ENCODE assay signal across 1 cellular context in the genomic region with DNA sequence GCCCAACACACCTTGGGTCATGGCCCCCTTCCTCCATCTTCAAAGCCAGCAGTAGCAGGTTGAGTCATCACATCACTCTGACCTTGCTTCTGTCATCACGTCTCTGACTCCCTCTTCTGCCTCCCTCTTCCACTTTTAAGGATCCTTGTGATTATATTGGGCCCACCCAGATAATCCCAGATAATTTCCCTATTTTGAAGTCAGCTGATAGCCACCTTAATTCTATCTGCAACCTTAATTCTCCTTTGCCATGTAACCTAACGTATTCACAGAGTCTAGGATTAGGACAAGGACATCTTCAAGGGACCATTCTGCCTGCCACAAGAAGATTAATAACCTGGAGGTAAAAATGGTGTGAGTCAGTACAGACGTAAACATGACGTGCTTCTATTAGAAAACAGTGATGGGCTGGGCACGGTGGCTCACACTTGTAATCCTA.
TF ChIP-seq lines count a peak whose summit lies in the region.

No MANE protein-coding gene starts in this region.

TF ChIP-seq in HEK293, 187 proteins besides CTCF, POLR2A, EP300 and RAD21 (continued from another document and continues in another):
- TF ChIP-seq, protein P1, sequence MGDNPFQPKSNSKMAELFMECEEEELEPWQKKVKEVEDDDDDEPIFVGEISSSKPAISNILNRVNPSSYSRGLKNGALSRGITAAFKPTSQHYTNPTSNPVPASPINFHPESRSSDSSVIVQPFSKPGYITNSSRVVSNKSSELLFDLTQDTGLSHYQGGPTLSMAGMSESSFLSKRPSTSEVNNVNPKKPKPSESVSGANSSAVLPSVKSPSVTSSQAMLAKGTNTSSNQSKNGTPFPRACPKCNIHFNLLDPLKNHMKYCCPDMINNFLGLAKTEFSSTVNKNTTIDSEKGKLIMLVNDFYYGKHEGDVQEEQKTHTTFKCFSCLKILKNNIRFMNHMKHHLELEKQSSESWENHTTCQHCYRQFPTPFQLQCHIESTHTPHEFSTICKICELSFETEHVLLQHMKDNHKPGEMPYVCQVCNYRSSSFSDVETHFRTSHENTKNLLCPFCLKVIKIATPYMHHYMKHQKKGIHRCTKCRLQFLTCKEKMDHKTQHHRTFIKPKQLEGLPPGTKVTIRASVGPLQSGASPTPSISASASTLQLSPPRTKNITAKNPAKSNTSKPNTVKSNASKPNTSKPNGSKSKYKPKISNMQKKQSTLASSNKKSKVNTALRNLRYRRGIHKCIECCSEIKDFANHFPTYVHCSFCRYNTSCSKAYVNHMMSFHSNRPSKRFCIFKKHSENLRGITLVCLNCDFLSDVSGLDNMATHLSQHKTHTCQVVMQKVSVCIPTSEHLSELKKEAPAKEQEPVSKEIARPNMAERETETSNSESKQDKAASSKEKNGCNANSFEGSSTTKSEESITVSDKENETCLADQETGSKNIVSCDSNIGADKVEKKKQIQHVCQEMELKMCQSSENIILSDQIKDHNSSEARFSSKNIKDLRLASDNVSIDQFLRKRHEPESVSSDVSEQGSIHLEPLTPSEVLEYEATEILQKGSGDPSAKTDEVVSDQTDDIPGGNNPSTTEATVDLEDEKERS (tag by site-specific recombination; IDR thresholded peaks at IDR 0.05) = no peak
- TF ChIP-seq ZNF561 (tag by site-specific recombination; IDR thresholded peaks at IDR 0.05; ENCODE audit: borderline replicate concordance) (no peak), HOXC10 (CRISPR knock-in tag; IDR thresholded peaks at IDR 0.05) (no peak), ZNF133 (tag by site-specific recombination; IDR thresholded peaks at IDR 0.05) (no peak), ZIC2 (tag by site-specific recombination; IDR thresholded peaks at IDR 0.05) (no peak), ZNF501 (tag by site-specific recombination; IDR thresholded peaks at IDR 0.05) (no peak), ZFHX2 (tag by site-specific recombination; conservative IDR thresholded peaks at IDR 0.05) (no peak), SCRT1 (tag by site-specific recombination; IDR thresholded peaks at IDR 0.05; ENCODE audit: borderline replicate concordance) (no peak), ZNF596 (tag by site-specific recombination; IDR thresholded peaks at IDR 0.05) (no peak), GLI2 (tag by site-specific recombination; IDR thresholded peaks at IDR 0.05; ENCODE audit: borderline replicate concordance, low read depth) (no peak), ZNF560 (tag by site-specific recombination; IDR thresholded peaks at IDR 0.05; ENCODE audit: borderline replicate concordance) (no peak), ZFP37 (tag by site-specific recombination; IDR thresholded peaks at IDR 0.05) (no peak), ZNF433 (tag by site-specific recombination; IDR thresholded peaks at IDR 0.05; ENCODE audit: low read depth) (no peak), ZNF626 (tag by site-specific recombination; IDR thresholded peaks at IDR 0.05) (no peak), WT1 (tag by site-specific recombination; IDR thresholded peaks at IDR 0.05) (peak; percentile 78), ZNF146 (tag by site-specific recombination; IDR thresholded peaks at IDR 0.05) (no peak), ZNF2 (tag by site-specific recombination; IDR thresholded peaks at IDR 0.05) (no peak), ZNF175 (tag by site-specific recombination; IDR thresholded peaks at IDR 0.05) (no peak), ZNF16 (tag by site-specific recombination; IDR thresholded peaks at IDR 0.05; ENCODE audit: low read depth) (no peak), SP3 (tag by site-specific recombination; IDR thresholded peaks at IDR 0.05) (no peak), ZNF76 (tag by site-specific recombination; IDR thresholded peaks at IDR 0.05; ENCODE audit: borderline replicate concordance, low read depth) (no peak), MZF1 (tag by site-specific recombination; IDR thresholded peaks at IDR 0.05; ENCODE audit: borderline replicate concordance) (no peak), ZBTB48 (tag by site-specific recombination; IDR thresholded peaks at IDR 0.05) (peak; percentile 59), ZNF585B (tag by site-specific recombination; IDR thresholded peaks at IDR 0.05) (no peak), MEIS1 (CRISPR knock-in tag; IDR thresholded peaks at IDR 0.05; ENCODE audit: borderline replicate concordance) (no peak), ZNF521 (tag by site-specific recombination; IDR thresholded peaks at IDR 0.05) (no peak), YY1 (tag by site-specific recombination; IDR thresholded peaks at IDR 0.05) (no peak), ZNF426 (tag by site-specific recombination; IDR thresholded peaks at IDR 0.05) (no peak), ZNF292 (tag by site-specific recombination; IDR thresholded peaks at IDR 0.05; ENCODE audit: borderline replicate concordance, low read depth) (no peak), GFI1B (tag by site-specific recombination; IDR thresholded peaks at IDR 0.05) (no peak), ZNF335 (tag by site-specific recombination; conservative IDR thresholded peaks at IDR 0.05) (peak; percentile 36; the same call in 1 of the 2 replicates)
- TF ChIP-seq, protein P2, sequence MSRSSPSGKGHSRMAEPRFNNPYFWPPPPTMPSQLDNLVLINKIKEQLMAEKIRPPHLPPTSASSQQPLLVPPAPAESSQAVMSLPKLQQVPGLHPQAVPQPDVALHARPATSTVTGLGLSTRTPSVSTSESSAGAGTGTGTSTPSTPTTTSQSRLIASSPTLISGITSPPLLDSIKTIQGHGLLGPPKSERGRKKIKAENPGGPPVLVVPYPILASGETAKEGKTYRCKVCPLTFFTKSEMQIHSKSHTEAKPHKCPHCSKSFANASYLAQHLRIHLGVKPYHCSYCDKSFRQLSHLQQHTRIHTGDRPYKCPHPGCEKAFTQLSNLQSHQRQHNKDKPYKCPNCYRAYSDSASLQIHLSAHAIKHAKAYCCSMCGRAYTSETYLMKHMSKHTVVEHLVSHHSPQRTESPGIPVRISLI (tag by site-specific recombination; IDR thresholded peaks at IDR 0.05) = no peak
- TF ChIP-seq, protein P3, sequence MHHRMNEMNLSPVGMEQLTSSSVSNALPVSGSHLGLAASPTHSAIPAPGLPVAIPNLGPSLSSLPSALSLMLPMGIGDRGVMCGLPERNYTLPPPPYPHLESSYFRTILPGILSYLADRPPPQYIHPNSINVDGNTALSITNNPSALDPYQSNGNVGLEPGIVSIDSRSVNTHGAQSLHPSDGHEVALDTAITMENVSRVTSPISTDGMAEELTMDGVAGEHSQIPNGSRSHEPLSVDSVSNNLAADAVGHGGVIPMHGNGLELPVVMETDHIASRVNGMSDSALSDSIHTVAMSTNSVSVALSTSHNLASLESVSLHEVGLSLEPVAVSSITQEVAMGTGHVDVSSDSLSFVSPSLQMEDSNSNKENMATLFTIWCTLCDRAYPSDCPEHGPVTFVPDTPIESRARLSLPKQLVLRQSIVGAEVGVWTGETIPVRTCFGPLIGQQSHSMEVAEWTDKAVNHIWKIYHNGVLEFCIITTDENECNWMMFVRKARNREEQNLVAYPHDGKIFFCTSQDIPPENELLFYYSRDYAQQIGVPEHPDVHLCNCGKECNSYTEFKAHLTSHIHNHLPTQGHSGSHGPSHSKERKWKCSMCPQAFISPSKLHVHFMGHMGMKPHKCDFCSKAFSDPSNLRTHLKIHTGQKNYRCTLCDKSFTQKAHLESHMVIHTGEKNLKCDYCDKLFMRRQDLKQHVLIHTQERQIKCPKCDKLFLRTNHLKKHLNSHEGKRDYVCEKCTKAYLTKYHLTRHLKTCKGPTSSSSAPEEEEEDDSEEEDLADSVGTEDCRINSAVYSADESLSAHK (tag by site-specific recombination; IDR thresholded peaks at IDR 0.05) = no peak
- TF ChIP-seq, protein P4, sequence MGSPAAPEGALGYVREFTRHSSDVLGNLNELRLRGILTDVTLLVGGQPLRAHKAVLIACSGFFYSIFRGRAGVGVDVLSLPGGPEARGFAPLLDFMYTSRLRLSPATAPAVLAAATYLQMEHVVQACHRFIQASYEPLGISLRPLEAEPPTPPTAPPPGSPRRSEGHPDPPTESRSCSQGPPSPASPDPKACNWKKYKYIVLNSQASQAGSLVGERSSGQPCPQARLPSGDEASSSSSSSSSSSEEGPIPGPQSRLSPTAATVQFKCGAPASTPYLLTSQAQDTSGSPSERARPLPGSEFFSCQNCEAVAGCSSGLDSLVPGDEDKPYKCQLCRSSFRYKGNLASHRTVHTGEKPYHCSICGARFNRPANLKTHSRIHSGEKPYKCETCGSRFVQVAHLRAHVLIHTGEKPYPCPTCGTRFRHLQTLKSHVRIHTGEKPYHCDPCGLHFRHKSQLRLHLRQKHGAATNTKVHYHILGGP (tag by site-specific recombination; IDR thresholded peaks at IDR 0.05) = no peak
- TF ChIP-seq, protein P5, sequence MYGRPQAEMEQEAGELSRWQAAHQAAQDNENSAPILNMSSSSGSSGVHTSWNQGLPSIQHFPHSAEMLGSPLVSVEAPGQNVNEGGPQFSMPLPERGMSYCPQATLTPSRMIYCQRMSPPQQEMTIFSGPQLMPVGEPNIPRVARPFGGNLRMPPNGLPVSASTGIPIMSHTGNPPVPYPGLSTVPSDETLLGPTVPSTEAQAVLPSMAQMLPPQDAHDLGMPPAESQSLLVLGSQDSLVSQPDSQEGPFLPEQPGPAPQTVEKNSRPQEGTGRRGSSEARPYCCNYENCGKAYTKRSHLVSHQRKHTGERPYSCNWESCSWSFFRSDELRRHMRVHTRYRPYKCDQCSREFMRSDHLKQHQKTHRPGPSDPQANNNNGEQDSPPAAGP (tag by site-specific recombination; IDR thresholded peaks at IDR 0.05) = peak; percentile 81
- TF ChIP-seq, protein P6, sequence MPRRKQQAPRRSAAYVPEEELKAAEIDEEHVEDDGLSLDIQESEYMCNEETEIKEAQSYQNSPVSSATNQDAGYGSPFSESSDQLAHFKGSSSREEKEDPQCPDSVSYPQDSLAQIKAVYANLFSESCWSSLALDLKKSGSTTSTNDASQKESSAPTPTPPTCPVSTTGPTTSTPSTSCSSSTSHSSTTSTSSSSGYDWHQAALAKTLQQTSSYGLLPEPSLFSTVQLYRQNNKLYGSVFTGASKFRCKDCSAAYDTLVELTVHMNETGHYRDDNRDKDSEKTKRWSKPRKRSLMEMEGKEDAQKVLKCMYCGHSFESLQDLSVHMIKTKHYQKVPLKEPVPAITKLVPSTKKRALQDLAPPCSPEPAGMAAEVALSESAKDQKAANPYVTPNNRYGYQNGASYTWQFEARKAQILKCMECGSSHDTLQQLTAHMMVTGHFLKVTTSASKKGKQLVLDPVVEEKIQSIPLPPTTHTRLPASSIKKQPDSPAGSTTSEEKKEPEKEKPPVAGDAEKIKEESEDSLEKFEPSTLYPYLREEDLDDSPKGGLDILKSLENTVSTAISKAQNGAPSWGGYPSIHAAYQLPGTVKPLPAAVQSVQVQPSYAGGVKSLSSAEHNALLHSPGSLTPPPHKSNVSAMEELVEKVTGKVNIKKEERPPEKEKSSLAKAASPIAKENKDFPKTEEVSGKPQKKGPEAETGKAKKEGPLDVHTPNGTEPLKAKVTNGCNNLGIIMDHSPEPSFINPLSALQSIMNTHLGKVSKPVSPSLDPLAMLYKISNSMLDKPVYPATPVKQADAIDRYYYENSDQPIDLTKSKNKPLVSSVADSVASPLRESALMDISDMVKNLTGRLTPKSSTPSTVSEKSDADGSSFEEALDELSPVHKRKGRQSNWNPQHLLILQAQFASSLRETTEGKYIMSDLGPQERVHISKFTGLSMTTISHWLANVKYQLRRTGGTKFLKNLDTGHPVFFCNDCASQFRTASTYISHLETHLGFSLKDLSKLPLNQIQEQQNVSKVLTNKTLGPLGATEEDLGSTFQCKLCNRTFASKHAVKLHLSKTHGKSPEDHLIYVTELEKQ (tag by site-specific recombination; IDR thresholded peaks at IDR 0.05; ENCODE audit: borderline replicate concordance) = no peak
- TF ChIP-seq, protein P7, sequence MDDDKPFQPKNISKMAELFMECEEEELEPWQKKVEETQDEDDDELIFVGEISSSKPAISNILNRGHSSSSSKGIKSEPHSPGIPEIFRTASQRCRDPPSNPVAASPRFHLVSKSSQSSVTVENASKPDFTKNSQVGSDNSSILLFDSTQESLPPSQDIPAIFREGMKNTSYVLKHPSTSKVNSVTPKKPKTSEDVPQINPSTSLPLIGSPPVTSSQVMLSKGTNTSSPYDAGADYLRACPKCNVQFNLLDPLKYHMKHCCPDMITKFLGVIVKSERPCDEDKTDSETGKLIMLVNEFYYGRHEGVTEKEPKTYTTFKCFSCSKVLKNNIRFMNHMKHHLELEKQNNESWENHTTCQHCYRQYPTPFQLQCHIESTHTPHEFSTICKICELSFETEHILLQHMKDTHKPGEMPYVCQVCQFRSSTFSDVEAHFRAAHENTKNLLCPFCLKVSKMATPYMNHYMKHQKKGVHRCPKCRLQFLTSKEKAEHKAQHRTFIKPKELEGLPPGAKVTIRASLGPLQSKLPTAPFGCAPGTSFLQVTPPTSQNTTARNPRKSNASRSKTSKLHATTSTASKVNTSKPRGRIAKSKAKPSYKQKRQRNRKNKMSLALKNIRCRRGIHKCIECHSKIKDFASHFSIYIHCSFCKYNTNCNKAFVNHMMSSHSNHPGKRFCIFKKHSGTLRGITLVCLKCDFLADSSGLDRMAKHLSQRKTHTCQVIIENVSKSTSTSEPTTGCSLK (tag by site-specific recombination; IDR thresholded peaks at IDR 0.05) = no peak
- TF ChIP-seq, protein P8, sequence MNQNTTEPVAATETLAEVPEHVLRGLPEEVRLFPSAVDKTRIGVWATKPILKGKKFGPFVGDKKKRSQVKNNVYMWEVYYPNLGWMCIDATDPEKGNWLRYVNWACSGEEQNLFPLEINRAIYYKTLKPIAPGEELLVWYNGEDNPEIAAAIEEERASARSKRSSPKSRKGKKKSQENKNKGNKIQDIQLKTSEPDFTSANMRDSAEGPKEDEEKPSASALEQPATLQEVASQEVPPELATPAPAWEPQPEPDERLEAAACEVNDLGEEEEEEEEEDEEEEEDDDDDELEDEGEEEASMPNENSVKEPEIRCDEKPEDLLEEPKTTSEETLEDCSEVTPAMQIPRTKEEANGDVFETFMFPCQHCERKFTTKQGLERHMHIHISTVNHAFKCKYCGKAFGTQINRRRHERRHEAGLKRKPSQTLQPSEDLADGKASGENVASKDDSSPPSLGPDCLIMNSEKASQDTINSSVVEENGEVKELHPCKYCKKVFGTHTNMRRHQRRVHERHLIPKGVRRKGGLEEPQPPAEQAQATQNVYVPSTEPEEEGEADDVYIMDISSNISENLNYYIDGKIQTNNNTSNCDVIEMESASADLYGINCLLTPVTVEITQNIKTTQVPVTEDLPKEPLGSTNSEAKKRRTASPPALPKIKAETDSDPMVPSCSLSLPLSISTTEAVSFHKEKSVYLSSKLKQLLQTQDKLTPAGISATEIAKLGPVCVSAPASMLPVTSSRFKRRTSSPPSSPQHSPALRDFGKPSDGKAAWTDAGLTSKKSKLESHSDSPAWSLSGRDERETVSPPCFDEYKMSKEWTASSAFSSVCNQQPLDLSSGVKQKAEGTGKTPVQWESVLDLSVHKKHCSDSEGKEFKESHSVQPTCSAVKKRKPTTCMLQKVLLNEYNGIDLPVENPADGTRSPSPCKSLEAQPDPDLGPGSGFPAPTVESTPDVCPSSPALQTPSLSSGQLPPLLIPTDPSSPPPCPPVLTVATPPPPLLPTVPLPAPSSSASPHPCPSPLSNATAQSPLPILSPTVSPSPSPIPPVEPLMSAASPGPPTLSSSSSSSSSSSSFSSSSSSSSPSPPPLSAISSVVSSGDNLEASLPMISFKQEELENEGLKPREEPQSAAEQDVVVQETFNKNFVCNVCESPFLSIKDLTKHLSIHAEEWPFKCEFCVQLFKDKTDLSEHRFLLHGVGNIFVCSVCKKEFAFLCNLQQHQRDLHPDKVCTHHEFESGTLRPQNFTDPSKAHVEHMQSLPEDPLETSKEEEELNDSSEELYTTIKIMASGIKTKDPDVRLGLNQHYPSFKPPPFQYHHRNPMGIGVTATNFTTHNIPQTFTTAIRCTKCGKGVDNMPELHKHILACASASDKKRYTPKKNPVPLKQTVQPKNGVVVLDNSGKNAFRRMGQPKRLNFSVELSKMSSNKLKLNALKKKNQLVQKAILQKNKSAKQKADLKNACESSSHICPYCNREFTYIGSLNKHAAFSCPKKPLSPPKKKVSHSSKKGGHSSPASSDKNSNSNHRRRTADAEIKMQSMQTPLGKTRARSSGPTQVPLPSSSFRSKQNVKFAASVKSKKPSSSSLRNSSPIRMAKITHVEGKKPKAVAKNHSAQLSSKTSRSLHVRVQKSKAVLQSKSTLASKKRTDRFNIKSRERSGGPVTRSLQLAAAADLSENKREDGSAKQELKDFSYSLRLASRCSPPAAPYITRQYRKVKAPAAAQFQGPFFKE (tag by site-specific recombination; IDR thresholded peaks at IDR 0.05; ENCODE audit: borderline replicate concordance) = no peak
